ENCODE assay signal across 2 cellular contexts in the genomic region with DNA sequence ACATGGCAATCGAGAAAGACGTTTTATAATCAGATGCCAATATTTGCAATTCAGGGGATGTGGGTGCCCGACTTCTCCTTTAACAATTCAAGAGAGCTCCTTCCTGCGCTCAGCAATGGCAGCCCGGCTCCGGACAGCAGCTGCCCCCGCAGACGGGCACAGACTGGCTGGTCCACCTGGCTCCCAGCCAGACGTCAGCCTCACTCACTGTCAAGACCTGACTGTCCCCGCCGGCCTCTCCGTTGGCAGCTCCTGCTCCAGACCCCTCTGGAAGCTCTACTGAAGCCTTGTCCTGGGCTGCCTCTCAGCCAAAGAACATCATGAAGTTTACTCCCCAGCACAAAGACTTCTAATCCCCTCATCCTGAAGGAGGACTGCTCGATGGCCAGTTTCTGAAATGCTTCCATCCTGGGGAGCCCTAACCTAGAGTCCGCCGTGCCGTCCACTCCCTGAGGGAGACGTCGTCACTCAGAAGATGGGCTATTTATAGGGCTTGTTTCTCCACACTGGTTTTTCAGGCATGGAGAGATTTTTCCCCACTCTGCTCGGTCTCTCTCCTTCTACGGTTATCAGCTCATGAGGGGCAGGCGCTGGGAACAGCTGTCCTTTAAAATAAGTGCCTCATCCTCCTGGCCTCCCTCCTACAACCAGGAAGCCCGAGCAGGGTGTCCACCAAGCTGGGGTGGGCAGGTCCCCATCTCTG.
TF ChIP-seq lines count a peak whose summit lies in the region.

No MANE protein-coding gene starts in this region.

TF ChIP-seq in SK-N-SH, 30 proteins besides CTCF, POLR2A, EP300 and RAD21:
- TF ChIP-seq, protein P1, sequence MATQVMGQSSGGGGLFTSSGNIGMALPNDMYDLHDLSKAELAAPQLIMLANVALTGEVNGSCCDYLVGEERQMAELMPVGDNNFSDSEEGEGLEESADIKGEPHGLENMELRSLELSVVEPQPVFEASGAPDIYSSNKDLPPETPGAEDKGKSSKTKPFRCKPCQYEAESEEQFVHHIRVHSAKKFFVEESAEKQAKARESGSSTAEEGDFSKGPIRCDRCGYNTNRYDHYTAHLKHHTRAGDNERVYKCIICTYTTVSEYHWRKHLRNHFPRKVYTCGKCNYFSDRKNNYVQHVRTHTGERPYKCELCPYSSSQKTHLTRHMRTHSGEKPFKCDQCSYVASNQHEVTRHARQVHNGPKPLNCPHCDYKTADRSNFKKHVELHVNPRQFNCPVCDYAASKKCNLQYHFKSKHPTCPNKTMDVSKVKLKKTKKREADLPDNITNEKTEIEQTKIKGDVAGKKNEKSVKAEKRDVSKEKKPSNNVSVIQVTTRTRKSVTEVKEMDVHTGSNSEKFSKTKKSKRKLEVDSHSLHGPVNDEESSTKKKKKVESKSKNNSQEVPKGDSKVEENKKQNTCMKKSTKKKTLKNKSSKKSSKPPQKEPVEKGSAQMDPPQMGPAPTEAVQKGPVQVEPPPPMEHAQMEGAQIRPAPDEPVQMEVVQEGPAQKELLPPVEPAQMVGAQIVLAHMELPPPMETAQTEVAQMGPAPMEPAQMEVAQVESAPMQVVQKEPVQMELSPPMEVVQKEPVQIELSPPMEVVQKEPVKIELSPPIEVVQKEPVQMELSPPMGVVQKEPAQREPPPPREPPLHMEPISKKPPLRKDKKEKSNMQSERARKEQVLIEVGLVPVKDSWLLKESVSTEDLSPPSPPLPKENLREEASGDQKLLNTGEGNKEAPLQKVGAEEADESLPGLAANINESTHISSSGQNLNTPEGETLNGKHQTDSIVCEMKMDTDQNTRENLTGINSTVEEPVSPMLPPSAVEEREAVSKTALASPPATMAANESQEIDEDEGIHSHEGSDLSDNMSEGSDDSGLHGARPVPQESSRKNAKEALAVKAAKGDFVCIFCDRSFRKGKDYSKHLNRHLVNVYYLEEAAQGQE (IDR thresholded peaks at IDR 0.05; ENCODE audit: low read depth, low read length) = no peak
- no peak for TF ChIP-seq SMC3 (IDR thresholded peaks at IDR 0.05; ENCODE audit: low read depth, low read length)

TF ChIP-seq in H1, 55 proteins besides CTCF, POLR2A, EP300 and RAD21:
- TF ChIP-seq NRF1 (IDR thresholded peaks at IDR 0.05; ENCODE audit: low read depth, low read length) = no peak
- TF ChIP-seq SP4 (IDR thresholded peaks at IDR 0.05; ENCODE audit: low read length) = no peak
- no peak for TF ChIP-seq FOSL1 (IDR thresholded peaks at IDR 0.05; ENCODE audit: insufficient read depth, low read depth, low read length)
- no peak for TF ChIP-seq POU5F1 (IDR thresholded peaks at IDR 0.05; ENCODE audit: low read depth, low read length)
- no peak for TF ChIP-seq JUN (IDR thresholded peaks at IDR 0.05; ENCODE audit: low read depth, low read length)
- no peak for TF ChIP-seq TEAD4 (IDR thresholded peaks at IDR 0.05; ENCODE audit: low read depth, low read length)
- no peak for TF ChIP-seq CBX5 (IDR thresholded peaks at IDR 0.05; ENCODE audit: low read depth, low read length)
- TF ChIP-seq EGR1 (IDR thresholded peaks at IDR 0.05; ENCODE audit: borderline replicate concordance, low read depth, low read length) = no peak
- TF ChIP-seq JUND (IDR thresholded peaks at IDR 0.05; ENCODE audit: low read length) = no peak
- no peak for TF ChIP-seq SRF (IDR thresholded peaks at IDR 0.05; ENCODE audit: low read depth, low read length)
- no peak for TF ChIP-seq EZH2 (IDR thresholded peaks at IDR 0.05; ENCODE audit: low read depth, low read length, severe bottlenecking)
- no peak for TF ChIP-seq TBP (IDR thresholded peaks at IDR 0.05; ENCODE audit: low read depth, low read length)
- TF ChIP-seq CTBP2 (IDR thresholded peaks at IDR 0.05; ENCODE audit: borderline replicate concordance, insufficient read depth, insufficient read length, low read length) = no peak
- no peak for TF ChIP-seq HDAC6 (IDR thresholded peaks at IDR 0.05; ENCODE audit: low read depth, low read length)
- TF ChIP-seq NANOG (IDR thresholded peaks at IDR 0.05; ENCODE audit: insufficient read depth, low read depth, low read length, poor library complexity, severe bottlenecking) = no peak
- no peak for TF ChIP-seq CEBPB (IDR thresholded peaks at IDR 0.05; ENCODE audit: low read depth, low read length)
